ENCODE assay signal across 8 cellular contexts in the genomic region with DNA sequence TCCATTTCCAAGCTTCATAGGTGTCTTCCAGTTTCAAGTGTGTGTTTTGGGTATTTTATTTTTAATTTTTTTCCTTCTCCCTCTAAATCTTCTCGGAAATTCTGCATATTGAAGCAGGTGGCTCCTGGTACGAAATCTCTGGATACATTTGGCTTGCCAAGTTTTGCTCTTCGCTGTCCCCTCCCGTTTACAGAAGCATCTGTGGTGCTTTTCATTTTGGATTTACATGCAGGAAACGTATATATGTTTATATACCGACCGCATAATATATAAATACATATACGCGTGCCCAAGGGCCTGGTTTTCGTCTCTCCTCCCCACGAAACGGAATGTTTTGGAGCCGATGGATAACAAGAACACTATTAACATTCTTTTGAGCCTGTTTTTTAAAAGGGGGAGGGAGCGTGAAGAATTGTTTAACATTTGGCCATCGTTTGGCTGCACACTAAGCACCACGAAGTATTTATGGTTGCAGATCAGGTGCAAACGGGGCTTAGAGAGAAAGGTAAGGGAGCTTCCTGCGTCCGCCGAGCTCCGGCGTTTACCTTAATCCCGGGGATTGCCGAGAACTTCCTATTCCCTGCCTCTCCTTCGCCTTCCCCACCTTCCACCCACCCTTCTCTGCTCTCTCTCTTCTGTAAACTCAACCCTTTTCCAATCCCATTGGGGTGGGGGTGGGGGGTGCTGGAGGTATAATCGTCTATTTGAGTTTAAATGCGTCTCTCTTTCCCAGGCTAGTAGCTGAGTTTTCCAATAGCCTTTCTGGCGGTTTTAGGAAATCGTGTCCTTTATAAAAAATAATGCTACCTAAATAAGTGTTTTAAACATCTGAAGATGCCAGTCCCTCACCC. TPM values are rescaled to one million over a fixed set of nuclear protein-coding genes. Genes with fewer than 3 reads are reported as not detected.
DNase-seq lines count a peak whose midpoint lies in the region; ATAC-seq and TF ChIP-seq lines count a peak whose summit lies in the region.

No MANE protein-coding gene starts in this region.

- H3K27ac ChIP-seq in dorsolateral prefrontal cortex: peak overlapping the region; percentile 80 to 98 (median 91)

- no peaks in the 10 kb centered on the region for H3K9me3 Mint-ChIP-seq in activated T-cell treated with anti-CD3 and anti-CD28 coated beads, Interleukin-2, amount 50 U/mL, for 4 hours

- H3K27me3 Mint-ChIP-seq in activated T-cell treated with anti-CD3 and anti-CD28 coated beads, Interleukin-2, amount 50 U/mL, for 4 hours (ENCODE audit: low read depth): peaks cover 60% of the 10 kb centered on the region

- no peak for TF ChIP-seq CTCF in dorsolateral prefrontal cortex (IDR thresholded peaks at IDR 0.05 in 54 of 56, conservative IDR thresholded peaks at IDR 0.05 in 2 of 56; ENCODE audit: low read depth in 1 of 56, partially characterized antibody in 56 of 56)

- H3K4me1 Mint-ChIP-seq in activated T-cell treated with anti-CD3 and anti-CD28 coated beads, Interleukin-2, amount 50 U/mL, for 4 hours (ENCODE audit: low read depth): peaks cover 24% of the 10 kb centered on the region

- intact Hi-C loops in dorsolateral prefrontal cortex (cut with DNase I): loop anchor here (5.0 to 10.0 kb wide), 3 partner anchors 156 to 1046 kb away; no protein-coding TSS in a partner anchor

- peak overlapping the region; percentile 51 to 90 (median 76) for H3K4me3 ChIP-seq in dorsolateral prefrontal cortex

- no peaks in the 10 kb centered on the region for H3K36me3 Mint-ChIP-seq in activated T-cell treated with anti-CD3 and anti-CD28 coated beads, Interleukin-2, amount 50 U/mL, for 4 hours (ENCODE audit: insufficient read depth)

- no peak for ATAC-seq in activated T-cell treated with anti-CD3 and anti-CD28 coated beads, Interleukin-2, amount 50 U/mL, for 4 hours
- no peak for ATAC-seq in HG03159 (IDR thresholded peaks at IDR 0.05; ENCODE audit: unreplicated experiment)

- no peaks in the 10 kb centered on the region for H3K27me3 ChIP-seq in dorsolateral prefrontal cortex

- DNase-seq in activated T-cell treated with anti-CD3 and anti-CD28 coated beads, Interleukin-2, amount 50 U/mL, for 4 hours: no peak
- DNase-seq in activated T-cell treated with anti-CD3 and anti-CD28 coated beads for 4 hours (no peak), NCI-H69 (lab: John Stamatoyannopoulos, UW) (peak; percentile 92), dorsolateral prefrontal cortex (peak in 2 of 10 donors; percentile 20 to 45), myocyte (ENCODE audit: low read depth) (peak; percentile 2), NCI-H1048 (lab: John Stamatoyannopoulos, UW) (no peak), cerebellar nuclear complex (lab: John Stamatoyannopoulos, UW) (no peak)

- H3K4me3 Mint-ChIP-seq in activated T-cell treated with anti-CD3 and anti-CD28 coated beads, Interleukin-2, amount 50 U/mL, for 4 hours: peak overlapping the region; percentile 67

RNA-seq across cellular contexts. Expression of a gene that starts 1.1 kb away (rescaled TPM):
- total RNA-seq in activated T-cell treated with anti-CD3 and anti-CD28 coated beads, Interleukin-2, amount 50 U/mL, for 4 hours: not detected
- total RNA-seq in dorsolateral prefrontal cortex (10 to 100 TPM; 19.4 to 68.1 (median 55.8) TPM), myocyte (0.62 TPM in 1 of 2 replicates, not detected in the other)
- 0.08 TPM for polyA plus RNA-seq in myocyte (2012)

Comparison
In these comparisons a context has a peak if more than half of its experiments do, and no peak if none do; other contexts are left out.
1. DNase-seq: peak in NCI-H69 (single experiment) and myocyte (single experiment); none in activated T-cell treated with anti-CD3 and anti-CD28 coated beads, Interleukin-2, amount 50 U/mL, for 4 hours (single experiment), activated T-cell treated with anti-CD3 and anti-CD28 coated beads for 4 hours (single experiment), NCI-H1048 (single experiment) and cerebellar nuclear complex (0 of 2).
2. RNA of a gene that starts 1.1 kb away (total RNA-seq): 19.4 to 68.1 TPM in dorsolateral prefrontal cortex; 0.62 TPM in myocyte and not detected in activated T-cell treated with anti-CD3 and anti-CD28 coated beads, Interleukin-2, amount 50 U/mL, for 4 hours; every median in the first group is over 10 times any median in the second.